ENCODE assay signal across 8 cellular contexts in the genomic region with DNA sequence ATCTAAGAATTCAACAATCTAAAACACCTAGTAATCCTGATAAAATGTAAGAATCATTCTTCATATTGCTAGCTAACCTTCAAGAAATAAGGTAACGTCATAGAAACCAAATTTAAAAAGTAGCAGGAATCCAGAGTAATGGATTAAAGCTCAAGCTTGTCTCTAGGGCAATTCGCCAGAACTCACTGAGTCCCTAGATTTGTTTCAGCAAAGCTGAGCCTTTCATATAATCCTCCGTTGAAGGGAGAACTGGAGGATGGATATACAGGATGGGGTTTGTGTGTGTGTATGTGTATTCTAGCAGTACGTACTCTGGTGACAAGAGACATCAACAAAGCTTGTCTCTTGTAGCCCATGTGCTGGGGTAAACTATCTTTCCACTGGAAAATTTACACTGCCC.
"Had no signal": no experiment of that assay in that cellular context is flagged by ENCODE, and none has a peak within 500 bp of the region (broad histone marks: within the 10 kb centered on the region; RNA-seq: fewer than 3 reads in every experiment).

No MANE protein-coding gene starts in this region.

- H3K36me3 ChIP-seq: HAP-1 had no signal

- H3K4me3 Mint-ChIP-seq: HFFc6 had no signal

- H3K27ac Mint-ChIP-seq: HFFc6 had no signal

- H3K4me3 ChIP-seq: HAP-1, K562 had no signal

- H3K4me1 ChIP-seq: HAP-1 had no signal

- ATAC-seq: HCT116, K562 had no signal

- H3K9me3 ChIP-seq: HAP-1 had no signal

- DNase-seq: GOT3, H7, HFFc6, IMR-90, KG1 had no signal
